19 cellular contexts compared by ENCODE assay signal in genomic region chr2:160295519-160296231, GRCh38.
DNase-seq lines count a peak whose midpoint lies in the region; ATAC-seq and TF ChIP-seq lines count a peak whose summit lies in the region.
"Had no signal": no experiment of that assay in that cellular context is flagged by ENCODE, and none has a peak within 500 bp of the region (broad histone marks: within the 10 kb centered on the region; RNA-seq: fewer than 3 reads in every experiment).

No MANE protein-coding gene starts in this region.

- H3K14ac ChIP-seq in trophoblast cell (ENCODE audit: low read length), result no peak overlapping the region

- no peak overlapping the region for H2BK5ac ChIP-seq in trophoblast cell (ENCODE audit: low read depth, low read length, poor library complexity)

- no peak overlapping the region for H3K9ac ChIP-seq in trophoblast cell (ENCODE audit: low read length)

- DNase-seq in activated CD4-positive, alpha-beta memory T cell treated with anti-CD3 and anti-CD28 coated beads for 36 hours, result no peak
- DNase-seq in activated CD4-positive, alpha-beta memory T cell treated with anti-CD3 and anti-CD28 coated beads, Interleukin-2, amount 10 ng/mL, durations not matched to agents 7 days and 5 days, result no peak
- peak; percentile 22 for DNase-seq in activated CD8-positive, alpha-beta T cell treated with anti-CD3 and anti-CD28 coated beads for 36 hours
- DNase-seq in epithelial cell of prostate (ENCODE audit: low read depth, low spot score) (no peak), trophoblast cell (no peak), NCI-H2196 (lab: John Stamatoyannopoulos, UW; ENCODE audit: unreplicated experiment) (no peak), NCI-H1436 treated with DMSO at 0.1 percent for 48 hours (lab: John Stamatoyannopoulos, UW) (no peak)
- DNase-seq: activated CD4-positive, alpha-beta T cell treated with anti-CD3 and anti-CD28 coated beads, Interleukin-2, amount 50 U/mL, for 48 hours; C1 segment of cervical spinal cord; effector memory CD4-positive, alpha-beta T cell; NCI-H2107; NCI-H748 treated with DMSO at 0.1 percent for 48 hours; PC-3; posterior cingulate gyrus; small intestine; stomach had no signal

- H3K36me3 Mint-ChIP-seq in activated CD4-positive, alpha-beta memory T cell treated with anti-CD3 and anti-CD28 coated beads for 36 hours, result peaks cover 56% of the 10 kb centered on the region
- H3K36me3 Mint-ChIP-seq in activated CD4-positive, alpha-beta memory T cell treated with anti-CD3 and anti-CD28 coated beads, Interleukin-2, amount 10 ng/mL, durations not matched to agents 7 days and 5 days (ENCODE audit: low read depth), result peaks cover 80% of the 10 kb centered on the region
- peaks cover 58% of the 10 kb centered on the region for H3K36me3 Mint-ChIP-seq in activated CD8-positive, alpha-beta T cell treated with anti-CD3 and anti-CD28 coated beads for 36 hours (ENCODE audit: low read depth)

- no peaks in the 10 kb centered on the region for H3K27me3 Mint-ChIP-seq in activated CD4-positive, alpha-beta memory T cell treated with anti-CD3 and anti-CD28 coated beads for 36 hours
- no peaks in the 10 kb centered on the region for H3K27me3 Mint-ChIP-seq in activated CD4-positive, alpha-beta memory T cell treated with anti-CD3 and anti-CD28 coated beads, Interleukin-2, amount 10 ng/mL, durations not matched to agents 7 days and 5 days
- H3K27me3 Mint-ChIP-seq in activated CD8-positive, alpha-beta T cell treated with anti-CD3 and anti-CD28 coated beads for 36 hours, result no peaks in the 10 kb centered on the region

- no peak overlapping the region for H4K12ac ChIP-seq in trophoblast cell (ENCODE audit: low read depth, low read length)

- H2BK12ac ChIP-seq in trophoblast cell (ENCODE audit: low read length), result no peak overlapping the region

- H4K8ac ChIP-seq in trophoblast cell (ENCODE audit: low read depth, low read length), result no peak overlapping the region

- no peak overlapping the region for H4K91ac ChIP-seq in trophoblast cell (ENCODE audit: low read depth, low read length)

- no peak overlapping the region for H3K18ac ChIP-seq in trophoblast cell (ENCODE audit: low read length)

- H3K4me1 Mint-ChIP-seq in activated CD4-positive, alpha-beta memory T cell treated with anti-CD3 and anti-CD28 coated beads for 36 hours (ENCODE audit: low read depth), result peaks cover 86% of the 10 kb centered on the region
- H3K4me1 Mint-ChIP-seq in activated CD4-positive, alpha-beta memory T cell treated with anti-CD3 and anti-CD28 coated beads, Interleukin-2, amount 10 ng/mL, durations not matched to agents 7 days and 5 days, result peaks cover 64% of the 10 kb centered on the region
- peaks cover 74% of the 10 kb centered on the region for H3K4me1 Mint-ChIP-seq in activated CD8-positive, alpha-beta T cell treated with anti-CD3 and anti-CD28 coated beads for 36 hours (ENCODE audit: low read depth)

- no peak overlapping the region for H3K4me3 Mint-ChIP-seq in activated CD4-positive, alpha-beta memory T cell treated with anti-CD3 and anti-CD28 coated beads for 36 hours
- no peak overlapping the region for H3K4me3 Mint-ChIP-seq in activated CD4-positive, alpha-beta memory T cell treated with anti-CD3 and anti-CD28 coated beads, Interleukin-2, amount 10 ng/mL, durations not matched to agents 7 days and 5 days
- H3K4me3 Mint-ChIP-seq in activated CD8-positive, alpha-beta T cell treated with anti-CD3 and anti-CD28 coated beads for 36 hours, result no peak overlapping the region

- H3K4me2 ChIP-seq in trophoblast cell (ENCODE audit: low read length), result no peak overlapping the region

- peak overlapping the region; percentile 8 for H3K27ac Mint-ChIP-seq in activated CD4-positive, alpha-beta memory T cell treated with anti-CD3 and anti-CD28 coated beads for 36 hours
- H3K27ac Mint-ChIP-seq in activated CD4-positive, alpha-beta memory T cell treated with anti-CD3 and anti-CD28 coated beads, Interleukin-2, amount 10 ng/mL, durations not matched to agents 7 days and 5 days, result no peak overlapping the region
- H3K27ac Mint-ChIP-seq in activated CD8-positive, alpha-beta T cell treated with anti-CD3 and anti-CD28 coated beads for 36 hours, result peak overlapping the region; percentile 64

- CTCF ChIA-PET in activated CD4-positive, alpha-beta memory T cell treated with anti-CD3 and anti-CD28 coated beads for 36 hours (lab: Charles Lee), result interaction anchor here (0.6 to 2.0 kb wide), 4 partner anchors 22 to 58 kb away, joined by 3 to 13 read pairs (median 4); no protein-coding TSS in a partner anchor
- CTCF ChIA-PET in activated CD4-positive, alpha-beta memory T cell treated with anti-CD3 and anti-CD28 coated beads, Interleukin-2, amount 10 ng/mL, durations not matched to agents 7 days and 5 days (lab: Charles Lee), result interaction anchor here (0.7 to 1.8 kb wide), 5 partner anchors 25 to 699 kb away, joined by 3 to 5 read pairs (median 4); no protein-coding TSS in a partner anchor
- CTCF ChIA-PET in activated CD8-positive, alpha-beta T cell treated with anti-CD3 and anti-CD28 coated beads for 36 hours (lab: Charles Lee), result interaction anchor here (0.7 to 2.0 kb wide), 5 partner anchors 17 to 185 kb away, joined by 3 to 8 read pairs (median 3); no protein-coding TSS in a partner anchor

- no peak overlapping the region for H2AK5ac ChIP-seq in trophoblast cell (ENCODE audit: low read length)

- H3K4me1 ChIP-seq in trophoblast cell (ENCODE audit: control insufficient read depth in 1 of 2, insufficient read depth in 2 of 2, low read length in 2 of 2), result peaks cover 9 to 19% of the 10 kb centered on the region in 2 experiments

- intact Hi-C loops in activated CD4-positive, alpha-beta memory T cell treated with anti-CD3 and anti-CD28 coated beads for 36 hours (cut with micrococcal nuclease), result loop anchor here (2.0 to 10.0 kb wide), 2 partner anchors 15 to 391 kb away; partner anchors contain the start of gene LY75
- intact Hi-C loops in activated CD8-positive, alpha-beta T cell treated with anti-CD3 and anti-CD28 coated beads for 36 hours (cut with micrococcal nuclease), result no loop called here

- POLR2A ChIA-PET in activated CD4-positive, alpha-beta memory T cell treated with anti-CD3 and anti-CD28 coated beads for 36 hours (lab: Charles Lee), result interaction anchor here (1.4 to 1.7 kb wide), 2 partner anchors 26 to 29 kb away, joined by 4 to 8 read pairs; no protein-coding TSS in a partner anchor
- POLR2A ChIA-PET in activated CD4-positive, alpha-beta memory T cell treated with anti-CD3 and anti-CD28 coated beads, Interleukin-2, amount 10 ng/mL, durations not matched to agents 7 days and 5 days (lab: Charles Lee), result interaction anchor here (0.8 to 2.1 kb wide), 4 partner anchors 11 to 111 kb away, joined by 3 to 5 read pairs (median 4); no protein-coding TSS in a partner anchor
- POLR2A ChIA-PET in activated CD8-positive, alpha-beta T cell treated with anti-CD3 and anti-CD28 coated beads for 36 hours (lab: Charles Lee), result interaction anchor here (1.3 to 1.6 kb wide), 2 partner anchors 25 to 29 kb away, joined by 3 to 6 read pairs; no protein-coding TSS in a partner anchor

- no peak overlapping the region for H3K4me3 ChIP-seq in trophoblast cell (ENCODE audit: low read depth, low read length)
- H3K4me3 ChIP-seq: K562, stomach, vagina had no signal

- TF ChIP-seq CTCF in activated CD8-positive, alpha-beta T cell treated with anti-CD3 and anti-CD28 coated beads for 36 hours (IDR thresholded peaks at IDR 0.05), result no peak

- no peak overlapping the region for H2BK120ac ChIP-seq in trophoblast cell (ENCODE audit: insufficient read depth, low read length, poor library complexity)

- WGBS in trophoblast cell (ENCODE audit: extremely low coverage, insufficient coverage, insufficient read length), result no CpG with 5 or more reads among the region's 7 CpGs

- H3K9me3 ChIP-seq in trophoblast cell (ENCODE audit: insufficient read depth, low read depth, low read length), result no peaks in the 10 kb centered on the region
- H3K9me3 ChIP-seq: stomach, vagina had no signal

- peak; percentile 43 for ATAC-seq in activated CD8-positive, alpha-beta T cell treated with anti-CD3 and anti-CD28 coated beads for 36 hours
- no peak for ATAC-seq in GM21423 (IDR thresholded peaks at IDR 0.05; ENCODE audit: unreplicated experiment)
- ATAC-seq: K562, PC-3 had no signal

- no peaks in the 10 kb centered on the region for H3K27me3 ChIP-seq in trophoblast cell (ENCODE audit: insufficient read depth, low read length)
- H3K27me3 ChIP-seq: stomach, vagina had no signal

- no peak overlapping the region for H3K23ac ChIP-seq in trophoblast cell (ENCODE audit: low read length)

- H3K4ac ChIP-seq in trophoblast cell (ENCODE audit: low read depth, low read length), result no peak overlapping the region

- H3K9me3 Mint-ChIP-seq in activated CD4-positive, alpha-beta memory T cell treated with anti-CD3 and anti-CD28 coated beads for 36 hours, result no peaks in the 10 kb centered on the region
- no peaks in the 10 kb centered on the region for H3K9me3 Mint-ChIP-seq in activated CD4-positive, alpha-beta memory T cell treated with anti-CD3 and anti-CD28 coated beads, Interleukin-2, amount 10 ng/mL, durations not matched to agents 7 days and 5 days
- no peaks in the 10 kb centered on the region for H3K9me3 Mint-ChIP-seq in activated CD8-positive, alpha-beta T cell treated with anti-CD3 and anti-CD28 coated beads for 36 hours

- H3K79me2 ChIP-seq in trophoblast cell (ENCODE audit: control insufficient read depth, insufficient read depth, low read length, poor library complexity), result no peaks in the 10 kb centered on the region

- H3K36me3 ChIP-seq in trophoblast cell (ENCODE audit: control insufficient read depth in 1 of 2, insufficient read depth in 2 of 2, low read length in 2 of 2), result peaks cover 15 to 36% of the 10 kb centered on the region in 2 experiments

- H2AFZ ChIP-seq in trophoblast cell (ENCODE audit: insufficient read depth, low read length, poor library complexity), result no peak overlapping the region

- H3K79me1 ChIP-seq in trophoblast cell (ENCODE audit: low read length), result peaks cover 10% of the 10 kb centered on the region

- H3K27ac ChIP-seq in epithelial cell of prostate (peak overlapping the region; percentile 82), trophoblast cell (ENCODE audit: low read depth, low read length) (peak overlapping the region; percentile 12)
